Comparison of ENCODE assay signal across 21 cellular contexts in genomic region chr1:1517973-1518620, GRCh38. TPM values are rescaled to one million over a fixed set of nuclear protein-coding genes. Genes with fewer than 3 reads are reported as not detected.
"Had no signal": no experiment of that assay in that cellular context is flagged by ENCODE, and none has a peak within 500 bp of the region (broad histone marks: within the 10 kb centered on the region; RNA-seq: fewer than 3 reads in every experiment).

No MANE protein-coding gene starts in this region.

- FAIRE-seq: kidney had no signal

- H3K9me3 Mint-ChIP-seq: activated CD4-positive, alpha-beta memory T cell treated with anti-CD3 and anti-CD28 coated beads, Interleukin-2, amount 10 ng/mL, durations not matched to agents 7 days and 5 days; activated CD4-positive, alpha-beta T cell treated with anti-CD3 and anti-CD28 coated beads, Interleukin-2, amount 10 ng/mL, durations not matched to agents 24 days and 14 days; activated naive CD4-positive, alpha-beta T cell treated with anti-CD3 and anti-CD28 coated beads, Interleukin-2, amount 10 ng/mL, durations not matched to agents 7 days and 5 days; endodermal cell; naive B cell had no signal

- DNase-seq: activated CD4-positive, alpha-beta memory T cell treated with anti-CD3 and anti-CD28 coated beads, Interleukin-2, amount 10 ng/mL, durations not matched to agents 7 days and 5 days; activated CD4-positive, alpha-beta T cell treated with anti-CD3 and anti-CD28 coated beads, Interleukin-2, amount 10 ng/mL, durations not matched to agents 24 days and 14 days; activated effector memory CD4-positive, alpha-beta T cell treated with anti-CD3 and anti-CD28 coated beads, Interleukin-2, amount 50 U/mL, for 16 hours; activated naive CD4-positive, alpha-beta T cell treated with anti-CD3 and anti-CD28 coated beads, Interleukin-2, amount 10 ng/mL, durations not matched to agents 7 days and 5 days; activated T-cell treated with anti-CD3 and anti-CD28 coated beads for 4 hours; amygdala; cortex of kidney; endodermal cell; foreskin fibroblast; kidney; lower lobe of right lung; naive B cell; stimulated activated CD4-positive, alpha-beta T cell treated with anti-CD3 and anti-CD28 coated beads, Interleukin-12 subunit alpha, Interleukin-12 subunit beta, amount 100 ng/mL, for 4 hours; stimulated activated CD4-positive, alpha-beta T cell treated with anti-CD3 and anti-CD28 coated beads, Interleukin-4, amount 100 ng/mL, for 4 hours; stomach; SW 1271; T-helper 17 cell; transverse colon had no signal

- H3K4me3 Mint-ChIP-seq: activated CD4-positive, alpha-beta memory T cell treated with anti-CD3 and anti-CD28 coated beads, Interleukin-2, amount 10 ng/mL, durations not matched to agents 7 days and 5 days; activated CD4-positive, alpha-beta T cell treated with anti-CD3 and anti-CD28 coated beads, Interleukin-2, amount 10 ng/mL, durations not matched to agents 24 days and 14 days; activated naive CD4-positive, alpha-beta T cell treated with anti-CD3 and anti-CD28 coated beads, Interleukin-2, amount 10 ng/mL, durations not matched to agents 7 days and 5 days; endodermal cell; T-helper 17 cell had no signal

- ATAC-seq: left lobe of liver, lower lobe of right lung, T-helper 17 cell had no signal

- H3K27me3 ChIP-seq: stomach, suprapubic skin, transverse colon had no signal

- H3K27ac ChIP-seq: lower lobe of right lung, prostate gland, stomach, suprapubic skin, transverse colon had no signal

- H3K27me3 Mint-ChIP-seq: activated CD4-positive, alpha-beta memory T cell treated with anti-CD3 and anti-CD28 coated beads, Interleukin-2, amount 10 ng/mL, durations not matched to agents 7 days and 5 days; activated CD4-positive, alpha-beta T cell treated with anti-CD3 and anti-CD28 coated beads, Interleukin-2, amount 10 ng/mL, durations not matched to agents 24 days and 14 days; activated naive CD4-positive, alpha-beta T cell treated with anti-CD3 and anti-CD28 coated beads, Interleukin-2, amount 10 ng/mL, durations not matched to agents 7 days and 5 days; naive B cell; T-helper 17 cell had no signal

- H3K4me3 ChIP-seq: lower lobe of right lung, prostate gland, stomach, suprapubic skin, transverse colon had no signal

- H3K4me1 ChIP-seq: lower lobe of right lung, prostate gland had no signal

- H3K9me3 ChIP-seq: lower lobe of right lung, prostate gland, stomach, suprapubic skin, transverse colon had no signal

- H3K36me3 ChIP-seq: prostate gland had no signal

- H3K27ac Mint-ChIP-seq: activated CD4-positive, alpha-beta memory T cell treated with anti-CD3 and anti-CD28 coated beads, Interleukin-2, amount 10 ng/mL, durations not matched to agents 7 days and 5 days; activated CD4-positive, alpha-beta T cell treated with anti-CD3 and anti-CD28 coated beads, Interleukin-2, amount 10 ng/mL, durations not matched to agents 24 days and 14 days; activated naive CD4-positive, alpha-beta T cell treated with anti-CD3 and anti-CD28 coated beads, Interleukin-2, amount 10 ng/mL, durations not matched to agents 7 days and 5 days; endodermal cell; T-helper 17 cell had no signal

- H3K4me1 Mint-ChIP-seq: endodermal cell had no signal

RNA-seq across cellular contexts. Expression of gene TMEM240, which starts 22.3 kb away (rescaled TPM):
- total RNA-seq: activated CD4-positive, alpha-beta T cell treated with anti-CD3 and anti-CD28 coated beads, Interleukin-2, amount 10 ng/mL, durations not matched to agents 24 days and 14 days had no signal
